ENCODE assay signal across 21 cellular contexts in the genomic region with DNA sequence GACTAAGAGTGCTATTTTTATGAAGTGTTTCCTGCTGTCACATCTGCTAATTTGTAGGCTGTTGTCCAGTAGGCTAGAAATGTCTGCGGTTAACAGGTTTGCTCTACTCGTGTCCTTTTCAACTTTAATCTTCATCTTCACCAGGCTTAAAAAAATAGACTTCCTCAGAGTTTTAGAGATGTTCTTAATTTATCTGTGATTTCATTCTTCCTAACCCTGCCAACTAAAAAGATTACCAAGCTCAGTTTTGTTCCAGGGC.
DNase-seq lines count a peak whose midpoint lies in the region; ATAC-seq and TF ChIP-seq lines count a peak whose summit lies in the region.
"Had no signal": no experiment of that assay in that cellular context is flagged by ENCODE, and none has a peak within 500 bp of the region (broad histone marks: within the 10 kb centered on the region; RNA-seq: fewer than 3 reads in every experiment).

No MANE protein-coding gene starts in this region.

- no peak overlapping the region for H3K18ac ChIP-seq in H9 (ENCODE audit: insufficient read length, low read depth, low read length)

- H3K23me2 ChIP-seq in H9 (ENCODE audit: insufficient read length, low read depth, low read length, poor library complexity, severe bottlenecking), result no peaks in the 10 kb centered on the region

- no peak overlapping the region for H2BK15ac ChIP-seq in H9 (ENCODE audit: low read depth, low read length)

- no peak overlapping the region for H2BK5ac ChIP-seq in H9 (ENCODE audit: insufficient read length, low read length)

- H3T11ph ChIP-seq in H9 (ENCODE audit: low read length), result no peak overlapping the region

- peaks cover 29% of the 10 kb centered on the region for H3K4me1 Mint-ChIP-seq in activated naive CD4-positive, alpha-beta T cell treated with anti-CD3 and anti-CD28 coated beads, Interleukin-2, amount 10 ng/mL, durations not matched to agents 7 days and 5 days
- H3K4me1 Mint-ChIP-seq in effector memory CD8-positive, alpha-beta T cell (ENCODE audit: low read depth in 2 of 2), result peaks cover 17 to 49% of the 10 kb centered on the region in 2 donors
- peaks cover 9 to 27% of the 10 kb centered on the region in 2 donors for H3K4me1 Mint-ChIP-seq in stimulated activated naive B cell treated with anti-CD40 and anti-IgM and Interleukin-4, amounts not matched to agents 10 μg/mL and 1 μg/mL and 100 μg/mL, for 72 hours
- H3K4me1 Mint-ChIP-seq in H9, result no peaks in the 10 kb centered on the region

- no peak for ATAC-seq in effector memory CD8-positive, alpha-beta T cell (replicated peaks)
- no peak for ATAC-seq in stimulated activated naive B cell treated with anti-CD40 and anti-IgM and Interleukin-4, amounts not matched to agents 10 μg/mL and 1 μg/mL and 100 μg/mL, for 72 hours (replicated peaks)
- no peak for ATAC-seq in HG03135 (IDR thresholded peaks at IDR 0.05; ENCODE audit: unreplicated experiment)
- ATAC-seq: foreskin keratinocyte had no signal

- H3K23ac ChIP-seq in H9 (ENCODE audit: insufficient read length, low read depth, low read length), result no peak overlapping the region

- H3K4me3 Mint-ChIP-seq in activated naive CD4-positive, alpha-beta T cell treated with anti-CD3 and anti-CD28 coated beads, Interleukin-2, amount 10 ng/mL, durations not matched to agents 7 days and 5 days, result no peak overlapping the region
- H3K4me3 Mint-ChIP-seq in effector memory CD8-positive, alpha-beta T cell, result peak overlapping the region in 1 of 2 donors; percentile 49
- H3K4me3 Mint-ChIP-seq in stimulated activated naive B cell treated with anti-CD40 and anti-IgM and Interleukin-4, amounts not matched to agents 10 μg/mL and 1 μg/mL and 100 μg/mL, for 72 hours, result no peak overlapping the region
- H3K4me3 Mint-ChIP-seq in H9, result no peak overlapping the region

- H3K56ac ChIP-seq in H9 (ENCODE audit: insufficient read length, low read depth, low read length), result no peak overlapping the region

- no peak overlapping the region for H2BK120ac ChIP-seq in H9 (ENCODE audit: low read depth, low read length, poor library complexity, severe bottlenecking)

- H3K79me1 ChIP-seq in H9 (ENCODE audit: insufficient read depth, low read depth, low read length, poor library complexity, severe bottlenecking), result no peaks in the 10 kb centered on the region

- no peak overlapping the region for H4K5ac ChIP-seq in H9 (ENCODE audit: insufficient read length, low read depth, low read length)

- H3K4me2 ChIP-seq in H9 (ENCODE audit: insufficient read depth, insufficient read length, low read length), result no peak overlapping the region

- no peak overlapping the region for H4K8ac ChIP-seq in H9 (replicated peaks; ENCODE audit: insufficient read length, low read depth, low read length)

- H3K27ac ChIP-seq in H9 (ENCODE audit: insufficient read length, low read depth, low read length), result no peak overlapping the region
- H3K27ac ChIP-seq: foreskin keratinocyte, SJCRH30, testis had no signal

- H4K91ac ChIP-seq in H9 (ENCODE audit: insufficient read length, low read depth, low read length), result no peak overlapping the region

- no peaks in the 10 kb centered on the region for H3K9me3 Mint-ChIP-seq in activated naive CD4-positive, alpha-beta T cell treated with anti-CD3 and anti-CD28 coated beads, Interleukin-2, amount 10 ng/mL, durations not matched to agents 7 days and 5 days
- no peaks in the 10 kb centered on the region for H3K9me3 Mint-ChIP-seq in effector memory CD8-positive, alpha-beta T cell
- no peaks in the 10 kb centered on the region for H3K9me3 Mint-ChIP-seq in stimulated activated naive B cell treated with anti-CD40 and anti-IgM and Interleukin-4, amounts not matched to agents 10 μg/mL and 1 μg/mL and 100 μg/mL, for 72 hours
- H3K9me3 Mint-ChIP-seq in H9, result no peaks in the 10 kb centered on the region

- H3K27ac Mint-ChIP-seq in activated naive CD4-positive, alpha-beta T cell treated with anti-CD3 and anti-CD28 coated beads, Interleukin-2, amount 10 ng/mL, durations not matched to agents 7 days and 5 days, result peak overlapping the region; percentile 81
- H3K27ac Mint-ChIP-seq in effector memory CD8-positive, alpha-beta T cell, result peak overlapping the region; percentile 86 to 89
- peak overlapping the region; percentile 15 for H3K27ac Mint-ChIP-seq in stimulated activated naive B cell treated with anti-CD40 and anti-IgM and Interleukin-4, amounts not matched to agents 10 μg/mL and 1 μg/mL and 100 μg/mL, for 72 hours
- H3K27ac Mint-ChIP-seq in H9, result no peak overlapping the region

- no peaks in the 10 kb centered on the region for H3K79me2 ChIP-seq in H9 (ENCODE audit: insufficient read depth, low read length)

- no peaks in the 10 kb centered on the region for H3K27me3 ChIP-seq in H9 (ENCODE audit: insufficient read depth, low read length)
- H3K27me3 ChIP-seq: foreskin keratinocyte, SJCRH30, testis had no signal

- no peak overlapping the region for H2BK12ac ChIP-seq in H9 (ENCODE audit: insufficient read length, low read depth, low read length)

- no peak overlapping the region for H2AK5ac ChIP-seq in H9 (ENCODE audit: insufficient read length, low read length)

- no peak for DNase-seq in activated naive CD4-positive, alpha-beta T cell treated with anti-CD3 and anti-CD28 coated beads, Interleukin-2, amount 10 ng/mL, durations not matched to agents 7 days and 5 days
- DNase-seq in activated naive CD4-positive, alpha-beta T cell (lab: John Stamatoyannopoulos, UW), result no peak
- DNase-seq in NCI-H2029 treated with DMSO at 0.1 percent for 48 hours (lab: John Stamatoyannopoulos, UW) (peak; percentile 32), H9 (no peak), islet precursor cell (no peak)
- DNase-seq in effector memory CD8-positive, alpha-beta T cell, result no peak
- no peak for DNase-seq in stimulated activated naive B cell treated with anti-CD40 and anti-IgM and Interleukin-4, amounts not matched to agents 10 μg/mL and 1 μg/mL and 100 μg/mL, for 72 hours
- DNase-seq: activated CD4-positive, CD25-positive, alpha-beta regulatory T cell treated with anti-CD3 and anti-CD28 coated beads, Interleukin-2, amount 50 U/mL, for 72 hours; activated T-cell treated with anti-CD3 and anti-CD28 coated beads, Interleukin-2, amount 50 U/mL, for 48 hours; aorta; foreskin keratinocyte; hypothalamus; MM.1S; NCI-H187; NCI-H524; posterior cingulate gyrus; SJCRH30; stimulated activated CD4-positive, alpha-beta T cell treated with anti-CD3 and anti-CD28 coated beads, Interleukin-2, amount 100 ng/mL, for 48 hours; T-helper 9 cell; testis had no signal

- H2AFZ ChIP-seq in H9 (ENCODE audit: low read length), result no peak overlapping the region

- CTCF ChIA-PET in activated naive CD4-positive, alpha-beta T cell treated with anti-CD3 and anti-CD28 coated beads, Interleukin-2, amount 10 ng/mL, durations not matched to agents 7 days and 5 days (lab: Charles Lee), result no interaction called here

- no peak overlapping the region for H3K4ac ChIP-seq in H9 (ENCODE audit: low read depth, low read length)

- no peak overlapping the region for H3K9ac ChIP-seq in H9 (ENCODE audit: extremely low read depth, insufficient read length, low read length)

- H3K27me3 Mint-ChIP-seq in activated naive CD4-positive, alpha-beta T cell treated with anti-CD3 and anti-CD28 coated beads, Interleukin-2, amount 10 ng/mL, durations not matched to agents 7 days and 5 days, result no peaks in the 10 kb centered on the region
- no peaks in the 10 kb centered on the region for H3K27me3 Mint-ChIP-seq in effector memory CD8-positive, alpha-beta T cell
- H3K27me3 Mint-ChIP-seq in stimulated activated naive B cell treated with anti-CD40 and anti-IgM and Interleukin-4, amounts not matched to agents 10 μg/mL and 1 μg/mL and 100 μg/mL, for 72 hours, result no peaks in the 10 kb centered on the region
- H3K27me3 Mint-ChIP-seq in H9 (ENCODE audit: low read depth), result no peaks in the 10 kb centered on the region

- H3K4me1 ChIP-seq in H9 (ENCODE audit: insufficient read depth, low read length), result no peaks in the 10 kb centered on the region
- H3K4me1 ChIP-seq: foreskin keratinocyte, SJCRH30, testis had no signal

- H4K20me1 ChIP-seq in H9 (ENCODE audit: control insufficient read depth, insufficient read depth, insufficient read length), result no peaks in the 10 kb centered on the region

- H3K14ac ChIP-seq in H9 (ENCODE audit: insufficient read depth, low read length), result no peak overlapping the region

- H2BK20ac ChIP-seq in H9 (ENCODE audit: low read depth, low read length, poor library complexity, severe bottlenecking), result no peak overlapping the region

- no peaks in the 10 kb centered on the region for H3K9me3 ChIP-seq in H9 (ENCODE audit: control insufficient read depth, low read depth, low read length)
- H3K9me3 ChIP-seq: SJCRH30, testis had no signal

- no peak for TF ChIP-seq CTCF in H9 (conservative IDR thresholded peaks at IDR 0.05)

- WGBS in H9 (ENCODE audit: extremely low coverage, insufficient read length, low lambda C conversion rate), result no CpG with 5 or more reads among the region's 2 CpGs

- H3K36me3 Mint-ChIP-seq in activated naive CD4-positive, alpha-beta T cell treated with anti-CD3 and anti-CD28 coated beads, Interleukin-2, amount 10 ng/mL, durations not matched to agents 7 days and 5 days, result peaks cover 64% of the 10 kb centered on the region
- peaks cover 93% of the 10 kb centered on the region for H3K36me3 Mint-ChIP-seq in effector memory CD8-positive, alpha-beta T cell (ENCODE audit: insufficient read depth)
- H3K36me3 Mint-ChIP-seq in stimulated activated naive B cell treated with anti-CD40 and anti-IgM and Interleukin-4, amounts not matched to agents 10 μg/mL and 1 μg/mL and 100 μg/mL, for 72 hours, result peaks cover 38 to 44% of the 10 kb centered on the region in 2 donors
- peaks cover 34 to 77% (median 57%) of the 10 kb centered on the region in 3 experiments; a peak in 6 of 7 replicates for H3K36me3 Mint-ChIP-seq in H9 (ENCODE audit: insufficient read depth in 1 of 3, low read depth in 3 of 3)

Comparison
In these comparisons a context has a peak if more than half of its experiments do, and no peak if none do; other contexts are left out.
1. H3K27ac Mint-ChIP-seq: peak in activated naive CD4-positive, alpha-beta T cell treated with anti-CD3 and anti-CD28 coated beads, Interleukin-2, amount 10 ng/mL, durations not matched to agents 7 days and 5 days (single experiment), effector memory CD8-positive, alpha-beta T cell (2 of 2) and stimulated activated naive B cell treated with anti-CD40 and anti-IgM and Interleukin-4, amounts not matched to agents 10 μg/mL and 1 μg/mL and 100 μg/mL, for 72 hours (single experiment); none in H9 (0 of 3).